ENCODE assay signal across 8 cellular contexts in genomic region chr6:82364087-82365010, GRCh38. TPM values are rescaled to one million over a fixed set of nuclear protein-coding genes. Genes with fewer than 3 reads are reported as not detected.
DNase-seq lines count a peak whose midpoint lies in the region; ATAC-seq, FAIRE-seq and TF ChIP-seq lines count a peak whose summit lies in the region.

No MANE protein-coding gene starts in this region.

- POLR2A ChIA-PET in A549 (lab: Yijun Ruan, JAX): interaction anchor here (0.6 to 3.1 kb wide), 5 partner anchors 33 to 253 kb away, joined by 3 to 17 read pairs (median 4); partner anchors contain the start of gene IBTK

- peaks cover 20 to 21% of the 10 kb centered on the region in 2 donors for H3K4me1 Mint-ChIP-seq in effector memory CD8-positive, alpha-beta T cell (ENCODE audit: low read depth in 2 of 2)

- H3K27ac Mint-ChIP-seq in effector memory CD8-positive, alpha-beta T cell: peak overlapping the region in 1 of 2 donors; percentile 74

- H3K27ac ChIP-seq in A549 (peak overlapping the region; percentile 96 to 98), thyroid gland (peak overlapping the region; percentile 75 to 79 (median 76))

- no peaks in the 10 kb centered on the region for H3K9me3 ChIP-seq in A549
- H3K9me3 ChIP-seq in thyroid gland: no peaks in the 10 kb centered on the region

- H3K27me3 Mint-ChIP-seq in effector memory CD8-positive, alpha-beta T cell: peaks cover 56 to 61% of the 10 kb centered on the region in 2 donors

- TF ChIP-seq EP300 in A549 (IDR thresholded peaks at IDR 0.05): no peak

- peak; percentile 76 to 84 for ATAC-seq in A549
- peak; percentile 68 for ATAC-seq in SK-N-SH treated with all-trans-retinoic acid at 6 μM for 48 hours
- peak; percentile 26 for ATAC-seq in effector memory CD8-positive, alpha-beta T cell (replicated peaks)
- ATAC-seq in HG03457 (IDR thresholded peaks at IDR 0.05; ENCODE audit: unreplicated experiment): no peak

- TF ChIP-seq POLR2A in A549 (IDR thresholded peaks at IDR 0.05; ENCODE audit: low read length): no peak; the same call in 1 of the 2 replicates
- no peak for TF ChIP-seq POLR2A in GM12892 (IDR thresholded peaks at IDR 0.05; ENCODE audit: low read depth, low read length)
- no peak for TF ChIP-seq POLR2A in thyroid gland (IDR thresholded peaks at IDR 0.05)

- no peaks in the 10 kb centered on the region for H3K36me3 ChIP-seq in thyroid gland

- H3K4me1 ChIP-seq in A549 (peaks cover 27% of the 10 kb centered on the region; the same call in 2 of the 3 replicates), thyroid gland (peaks cover 6 to 11% of the 10 kb centered on the region in 2 donors)

- peak overlapping the region; percentile 84 to 88 for H3K4me3 Mint-ChIP-seq in effector memory CD8-positive, alpha-beta T cell

- no peak for TF ChIP-seq RAD21 in A549 (conservative IDR thresholded peaks at IDR 0.05 in 1 of 2, IDR thresholded peaks at IDR 0.05 in 1 of 2)

- TF ChIP-seq CTCF in A549 (IDR thresholded peaks at IDR 0.05): no peak
- no peak for TF ChIP-seq CTCF in thyroid gland (IDR thresholded peaks at IDR 0.05)

- H3K4me3 ChIP-seq in A549 (peak overlapping the region; percentile 95), thyroid gland (replicated peaks in 1 of 3) (peak overlapping the region; percentile 43 to 86 (median 64))

- no peaks in the 10 kb centered on the region for H3K36me3 Mint-ChIP-seq in effector memory CD8-positive, alpha-beta T cell (ENCODE audit: insufficient read depth)

- H3K27me3 ChIP-seq in thyroid gland: no peaks in the 10 kb centered on the region

- H3K9me3 Mint-ChIP-seq in effector memory CD8-positive, alpha-beta T cell: no peaks in the 10 kb centered on the region

- CTCF ChIA-PET in A549 (lab: Yijun Ruan, JAX): interaction anchor here (0.6 to 2.6 kb wide), 6 partner anchors 18 to 171 kb away, joined by 3 to 9 read pairs (median 4); no protein-coding TSS in a partner anchor

- intact Hi-C loops in thyroid gland (cut with DNase I): no loop called here

- peak; percentile 44 to 69 for DNase-seq in A549 (ENCODE audit: low read depth in 1 of 2, low spot score in 1 of 2)
- DNase-seq in GM12892 (ENCODE audit: insufficient read length): peak; percentile 13
- DNase-seq in HK-2 (ENCODE audit: unreplicated experiment): peak; percentile 73
- no peak for DNase-seq in effector memory CD8-positive, alpha-beta T cell
- peak; percentile 16 to 31 for DNase-seq in lung microvascular endothelial cell (ENCODE audit: low read depth in 2 of 2)
- peak; percentile 60 to 72 for DNase-seq in thyroid gland

- H3K4me2 ChIP-seq in A549: peak overlapping the region; percentile 98

- WGBS in A549 (ENCODE audit: missing lambda C conversion rate): under 1% methylated on average over 32 of the region's 87 CpGs
- WGBS in thyroid gland, 2 donors: 1% methylated on average over 38 to 65 of the region's 87 CpGs

- no peak for FAIRE-seq in A549 (lab: Jason Lieb, UNC)
- peak; percentile 67 for FAIRE-seq in GM12892 (lab: Jason Lieb, UNC)

TF ChIP-seq in A549, 52 proteins besides CTCF, POLR2A, EP300 and RAD21:
- TF ChIP-seq KDM1A (IDR thresholded peaks at IDR 0.05; ENCODE audit: low read depth): no peak
- peak; percentile 30 for TF ChIP-seq MAX (IDR thresholded peaks at IDR 0.05)
TF ChIP-seq in A549: peak in this region for 1.

TF ChIP-seq in SK-N-SH treated with all-trans-retinoic acid at 6 μM for 48 hours, 23 proteins besides CTCF, POLR2A, EP300 and RAD21:
- TF ChIP-seq ZNF565 (CRISPR knock-in tag; conservative IDR thresholded peaks at IDR 0.05; ENCODE audit: low read depth): no peak
- TF ChIP-seq PPARA (CRISPR knock-in tag; IDR thresholded peaks at IDR 0.05; ENCODE audit: borderline replicate concordance): no peak
- no peak for TF ChIP-seq TCF4 (CRISPR knock-in tag; IDR thresholded peaks at IDR 0.05; ENCODE audit: borderline replicate concordance)
- TF ChIP-seq SNAI2 (CRISPR knock-in tag; IDR thresholded peaks at IDR 0.05): no peak
- no peak for TF ChIP-seq GLIS3 (CRISPR knock-in tag; IDR thresholded peaks at IDR 0.05)
- no peak for TF ChIP-seq ZNF8 (CRISPR knock-in tag; IDR thresholded peaks at IDR 0.05)
- no peak for TF ChIP-seq CSRNP3 (CRISPR knock-in tag; IDR thresholded peaks at IDR 0.05)
- no peak for TF ChIP-seq RARB (CRISPR knock-in tag; IDR thresholded peaks at IDR 0.05)
- TF ChIP-seq CREB5 (CRISPR knock-in tag; IDR thresholded peaks at IDR 0.05; ENCODE audit: low read depth): no peak
- no peak for TF ChIP-seq CSDC2 (CRISPR knock-in tag; IDR thresholded peaks at IDR 0.05)
- no peak for TF ChIP-seq OSR1 (CRISPR knock-in tag; IDR thresholded peaks at IDR 0.05)
- no peak for TF ChIP-seq PATZ1 (CRISPR knock-in tag; IDR thresholded peaks at IDR 0.05; ENCODE audit: borderline replicate concordance)

RNA-seq across cellular contexts. Expression of gene TPBG, which starts 0.7 kb away (rescaled TPM):
- polyA plus RNA-seq in A549 (2011; rRNA removed) (47.1 and 54.4 TPM in 2 replicates), A549 (2017; fragmentation: RNase III; extraction: RNeasy Plus Mini Kit Qiagen cat#74134 plus additional on column Dnase treatment) (25.3 to 33.2 TPM (median 32.2 TPM) in 3 replicates)
- 18.6 and 25.4 TPM in 2 replicates for polyA plus RNA-seq in A549 (2012; cell fraction: cytosol; rRNA removed)
- 52.4 and 75.4 TPM in 2 replicates for polyA plus RNA-seq in A549 (2012; cell fraction: nucleus; rRNA removed)
- 17.4 and 20.1 TPM in 2 replicates for polyA minus RNA-seq in A549 (2011; rRNA and poly(A)+ RNA removed)
- polyA plus RNA-seq in GM12892 (2012; ENCODE audit: missing spikeins): 2.8 TPM
- total RNA-seq in lung microvascular endothelial cell (2.2 and 3.4 TPM in 2 replicates), thyroid gland (10 to 100 TPM; 28.0 to 39.2 (median 32.6) TPM)

Comparison
In these comparisons a context has a peak if more than half of its experiments do, and no peak if none do; other contexts are left out.
1. DNase-seq: peak in A549 (2 of 2), GM12892 (single experiment), HK-2 (single experiment), lung microvascular endothelial cell (2 of 2) and thyroid gland (2 of 2); none in effector memory CD8-positive, alpha-beta T cell (0 of 3).